In the genomic region with DNA sequence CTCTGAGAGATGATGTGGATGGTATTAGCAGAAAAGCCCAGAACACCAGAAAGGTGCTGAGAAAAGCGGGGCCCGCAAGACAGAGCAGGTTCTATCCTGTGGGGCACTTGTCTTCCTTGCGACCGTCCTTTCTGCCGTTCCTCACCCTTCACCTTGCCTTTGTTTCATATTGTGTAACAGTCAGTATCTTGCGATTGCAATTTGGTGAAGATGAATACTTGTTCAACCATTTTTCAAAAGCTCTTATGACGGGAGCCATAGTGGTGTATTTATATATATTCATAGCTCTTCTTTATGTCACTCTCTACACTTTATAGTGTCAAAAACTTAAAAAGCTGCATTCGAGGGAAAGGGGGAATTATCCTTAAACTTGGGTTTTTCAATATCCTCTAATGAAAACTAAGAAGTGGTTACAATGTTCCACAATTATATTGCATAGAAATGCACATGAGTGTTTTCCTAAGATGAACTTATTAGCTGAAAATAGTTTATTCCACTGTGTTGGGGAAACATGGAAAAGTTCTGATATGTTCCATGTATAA, we compare ENCODE assay signal across 8 cellular contexts. TPM values are rescaled to one million over a fixed set of nuclear protein-coding genes. Genes with fewer than 3 reads are reported as not detected.
DNase-seq lines count a peak whose midpoint lies in the region; ATAC-seq, FAIRE-seq and TF ChIP-seq lines count a peak whose summit lies in the region.

No MANE protein-coding gene starts in this region.

- intact Hi-C loops in adrenal gland (cut with DNase I) = no loop called here

- peaks cover 0 to 15% of the 10 kb centered on the region in 2 donors for H3K4me1 ChIP-seq in adrenal gland (replicated peaks in 1 of 2)
- no peaks in the 10 kb centered on the region for H3K4me1 ChIP-seq in stomach smooth muscle (ENCODE audit: control insufficient read depth, insufficient read depth, low read length)

- H3K27ac ChIP-seq in adrenal gland (peak overlapping the region; percentile 2 to 77 (median 52)), stomach smooth muscle (ENCODE audit: low read length) (peak overlapping the region; percentile 25)

- H3K9ac ChIP-seq in stomach smooth muscle (ENCODE audit: low read length in 2 of 2) = peak overlapping the region; percentile 71 to 88

- no peaks in the 10 kb centered on the region for H3K27me3 ChIP-seq in adrenal gland
- H3K27me3 ChIP-seq in stomach smooth muscle (ENCODE audit: control insufficient read depth in 1 of 2, insufficient read depth in 2 of 2, low read length in 2 of 2) = no peaks in the 10 kb centered on the region

- TF ChIP-seq POLR2A in adrenal gland (IDR thresholded peaks at IDR 0.05) = no peak
- TF ChIP-seq POLR2A in H54 (IDR thresholded peaks at IDR 0.05; ENCODE audit: low read depth, low read length) = no peak

- no peak for TF ChIP-seq CTCF in adrenal gland (IDR thresholded peaks at IDR 0.05)

- H3K9me3 ChIP-seq in adrenal gland (replicated peaks in 1 of 3) (no peaks in the 10 kb centered on the region), stomach smooth muscle (ENCODE audit: control insufficient read depth in 2 of 2, low read length in 2 of 2) (no peaks in the 10 kb centered on the region)

- ATAC-seq in GM19025 (IDR thresholded peaks at IDR 0.05; ENCODE audit: low read depth, unreplicated experiment) (peak; percentile 27), HG03442 (IDR thresholded peaks at IDR 0.05; ENCODE audit: unreplicated experiment) (peak; percentile 21)

- 2 to 8% (median 4%) methylated on average over 8 of the region's 8 CpGs for WGBS in adrenal gland, 4 donors

- FAIRE-seq in H54 (lab: Jason Lieb, UNC) = no peak

- H3K36me3 ChIP-seq in adrenal gland (replicated peaks in 1 of 2) (no peaks in the 10 kb centered on the region), stomach smooth muscle (ENCODE audit: control insufficient read depth in 2 of 2, insufficient read depth in 2 of 2, low read length in 2 of 2) (no peaks in the 10 kb centered on the region)

- DNase-seq in adrenal gland (peak in 1 of 7 donors; percentile 16), inferior parietal cortex (ENCODE audit: extremely low spot score) (peak; percentile 66), cortex of kidney (lab: John Stamatoyannopoulos, UW) (no peak), UCSD-AML1 (lab: John Stamatoyannopoulos, UW; ENCODE audit: unreplicated experiment) (no peak), H54 (ENCODE audit: insufficient read length, low spot score) (no peak)

- H3K4me3 ChIP-seq in adrenal gland = peak overlapping the region in 3 of 4 donors; percentile 6 to 54 (median 8)
- peak overlapping the region; percentile 86 to 99 for H3K4me3 ChIP-seq in stomach smooth muscle (ENCODE audit: low read length in 2 of 2)

RNA-seq across cellular contexts. Expression of a gene that starts 0.8 kb away (rescaled TPM):
- total RNA-seq in adrenal gland = 10 to 100 TPM; 34.4 to 66.0 (median 50.9) TPM
- 10 to 100 TPM; 30.1 to 46.8 (median 45.4) TPM for polyA plus RNA-seq in adrenal gland
